ENCODE assay signal across 8 cellular contexts in the genomic region with DNA sequence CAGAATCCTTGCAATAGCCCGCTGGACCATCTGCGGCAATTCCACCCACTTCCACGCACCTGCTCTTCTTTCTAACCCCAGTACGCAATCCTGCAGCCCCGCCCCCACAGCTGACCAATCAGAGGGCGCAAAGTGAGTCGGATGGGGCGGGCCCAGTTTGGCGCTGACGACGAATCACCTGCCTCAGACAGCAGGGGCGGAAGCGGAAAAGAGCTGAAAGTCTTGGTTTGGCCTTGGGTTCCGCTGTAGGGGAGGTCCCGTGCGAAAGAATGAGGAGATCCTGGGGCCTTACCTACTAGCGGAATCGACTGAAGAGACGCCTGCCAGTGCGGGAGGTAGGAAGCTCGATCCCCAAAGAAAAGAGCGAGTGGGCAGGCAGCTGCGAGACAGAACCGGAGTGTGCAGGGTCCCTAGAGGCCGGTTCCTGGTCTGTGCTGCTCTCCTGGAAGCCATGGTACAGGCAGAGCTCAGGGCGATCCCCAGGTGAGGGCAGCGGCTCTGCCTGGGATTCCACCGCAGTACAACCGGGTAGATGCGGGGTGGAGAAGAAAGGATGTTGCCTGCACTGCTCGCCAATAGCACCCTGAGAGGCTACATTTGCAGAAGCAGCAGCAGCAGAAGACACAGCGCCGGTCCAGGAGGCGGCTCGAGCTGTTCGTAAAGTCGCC. TPM values are rescaled to one million over a fixed set of nuclear protein-coding genes. Genes with fewer than 3 reads are reported as not detected.
DNase-seq lines count a peak whose midpoint lies in the region; ATAC-seq and TF ChIP-seq lines count a peak whose summit lies in the region.

A gene (plus strand): TSS at position 225 of the 668 bp plus-strand sequence. CDS start 560 bp downstream, outside the sequence.

- intact Hi-C loops in left lung (cut with DNase I) = loop anchor here in 1 of 2 donors (10.0 kb wide), 1 partner anchor 247 kb away; no protein-coding TSS in a partner anchor

- H3K9me3 ChIP-seq in left lung = no peaks in the 10 kb centered on the region

- peak; percentile 78 for DNase-seq in NCI-H774 (lab: John Stamatoyannopoulos, UW)
- peak; percentile 99 for DNase-seq in activated CD4-positive, alpha-beta T cell treated with anti-CD3 and anti-CD28 coated beads, Interleukin-2, amount 50 U/mL, for 4 hours
- DNase-seq in dermis blood vessel endothelial cell = peak; percentile 97
- peak; percentile 97 to 98 for DNase-seq in left lung
- peak; percentile 96 to 99 for DNase-seq in stimulated activated CD4-positive, alpha-beta T cell treated with anti-CD3 and anti-CD28 coated beads, Interleukin-2, amount 100 ng/mL, for 48 hours

- H3K4me1 ChIP-seq in left lung = peaks cover 10 to 37% of the 10 kb centered on the region in 2 donors

- TF ChIP-seq CTCF in C4-2B (conservative IDR thresholded peaks at IDR 0.05) (no peak), left lung (IDR thresholded peaks at IDR 0.05) (peak in 1 of 2 donors; percentile 17)

- H3K27me3 ChIP-seq in left lung = no peaks in the 10 kb centered on the region

- peak; percentile 99 for ATAC-seq in GM19395 (IDR thresholded peaks at IDR 0.05; ENCODE audit: unreplicated experiment)
- ATAC-seq in HG03565 (IDR thresholded peaks at IDR 0.05; ENCODE audit: unreplicated experiment) = peak; percentile 99
- peak; percentile 99 for ATAC-seq in left lung

- H3K27ac ChIP-seq in C4-2B (peak within 1 kb of the TSS; percentile 83), left lung (peak within 1 kb of the TSS; percentile 83 to 85)

- H3K4me3 ChIP-seq in left lung = peak within 1 kb of the TSS; percentile 69 to 76

- no peaks in the 10 kb centered on the region for H3K36me3 ChIP-seq in left lung

RNA-seq across cellular contexts. Expression of the gene that starts here (rescaled TPM):
- total RNA-seq in dermis blood vessel endothelial cell (51.7 and 62.4 TPM in 2 replicates), left lung (10 to 100 TPM; 35.5 to 42.1 TPM)

Comparison
In these comparisons a context has a peak if more than half of its experiments do, and no peak if none do; other contexts are left out.
1. Peak in every context shown above with its lines: DNase-seq, ATAC-seq, H3K4me3 ChIP-seq and H3K27ac ChIP-seq.